Comparison of ENCODE assay signal across 1 cellular context in the genomic region with DNA sequence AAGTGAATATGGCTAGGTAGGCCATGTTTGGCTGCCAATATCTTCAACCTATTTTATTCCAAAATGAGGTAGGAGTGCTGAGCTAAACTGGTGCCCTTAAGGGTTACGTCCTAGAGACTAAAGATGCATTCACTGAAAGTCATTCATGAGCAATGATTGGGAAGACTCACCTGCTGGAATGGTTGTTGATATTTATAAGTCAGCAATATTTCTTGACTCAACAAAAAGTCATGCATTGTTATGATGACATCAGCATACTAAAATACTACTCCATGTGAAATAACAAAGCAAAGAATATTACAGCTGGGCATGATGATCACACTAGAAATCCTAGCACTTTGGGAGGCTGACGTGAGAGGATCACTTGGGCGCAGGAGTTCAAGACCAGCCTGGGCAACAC.
TF ChIP-seq lines count a peak whose summit lies in the region.

No MANE protein-coding gene starts in this region.

TF ChIP-seq in IMR-90, 13 proteins besides CTCF, POLR2A, EP300 and RAD21:
- no peak for TF ChIP-seq SMC3 (IDR thresholded peaks at IDR 0.05; ENCODE audit: low read depth, low read length)
- TF ChIP-seq MAFK (IDR thresholded peaks at IDR 0.05; ENCODE audit: low read depth, low read length), result peak; percentile 84
